ENCODE assay signal across 14 cellular contexts in the genomic region with DNA sequence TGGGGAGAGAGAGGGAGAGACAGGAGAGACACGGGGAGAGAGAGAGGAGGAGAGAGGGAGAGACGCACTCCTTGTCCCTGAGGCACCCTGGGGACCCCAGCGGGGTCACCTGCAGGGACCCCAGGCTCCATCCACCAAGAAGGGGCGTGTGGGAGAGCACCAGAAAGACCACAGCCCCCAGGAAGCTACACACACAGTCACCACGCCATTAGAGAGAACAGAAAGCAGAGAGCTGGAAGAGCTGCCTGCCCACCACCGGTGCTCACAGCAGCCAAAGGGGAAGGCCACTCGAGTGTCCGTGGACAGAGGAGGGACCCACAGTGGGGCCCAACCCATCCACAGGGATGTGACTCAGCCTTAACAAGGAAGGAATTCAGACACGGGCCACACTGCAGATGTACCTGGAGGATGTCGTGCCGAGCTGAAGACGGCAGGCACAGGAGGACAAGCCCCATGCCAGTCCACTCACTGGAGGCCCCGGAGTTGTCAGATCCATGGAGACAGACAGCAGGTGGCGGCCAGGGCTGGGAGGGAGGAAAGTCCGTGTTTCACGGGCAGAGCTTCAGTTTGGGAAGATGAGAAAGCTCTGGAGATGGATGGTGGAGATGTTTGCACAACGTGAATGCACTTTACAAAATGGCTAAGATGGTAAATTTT. TPM values are rescaled to one million over a fixed set of nuclear protein-coding genes. Genes with fewer than 3 reads are reported as not detected.
DNase-seq lines count a peak whose midpoint lies in the region; ATAC-seq and TF ChIP-seq lines count a peak whose summit lies in the region.
"Had no signal": no experiment of that assay in that cellular context is flagged by ENCODE, and none has a peak within 500 bp of the region (broad histone marks: within the 10 kb centered on the region; RNA-seq: fewer than 3 reads in every experiment).

No MANE protein-coding gene starts in this region.

- H2BK12ac ChIP-seq in H9 (ENCODE audit: insufficient read length, low read depth, low read length): no peak overlapping the region

- no peak overlapping the region for H2AK5ac ChIP-seq in H9 (ENCODE audit: insufficient read length, low read length)

- H2BK20ac ChIP-seq in H9 (ENCODE audit: low read depth, low read length, poor library complexity, severe bottlenecking): no peak overlapping the region

- H4K20me1 ChIP-seq in H9 (ENCODE audit: control insufficient read depth, insufficient read depth, insufficient read length): no peaks in the 10 kb centered on the region

- no peaks in the 10 kb centered on the region for H3K79me1 ChIP-seq in H9 (ENCODE audit: insufficient read depth, low read depth, low read length, poor library complexity, severe bottlenecking)

- CTCF ChIA-PET in RWPE1 (lab: Yijun Ruan, JAX) (interaction anchor here (0.6 to 0.7 kb wide), 2 partner anchors 65 to 260 kb away, joined by 3 to 4 read pairs; no protein-coding TSS in a partner anchor), T-cell (lab: Charles Lee) (interaction anchor here in 1 of 2 donors (1.2 kb wide), 1 partner anchor 261 kb away, joined by 3 read pairs; no protein-coding TSS in a partner anchor)

- no peak overlapping the region for H4K91ac ChIP-seq in H9 (ENCODE audit: insufficient read length, low read depth, low read length)

- peaks cover 11% of the 10 kb centered on the region for H3K27me3 Mint-ChIP-seq in activated CD4-positive, alpha-beta T cell treated with anti-CD3 and anti-CD28 coated beads, Interleukin-2, amount 10 ng/mL, durations not matched to agents 24 days and 14 days
- H3K27me3 Mint-ChIP-seq in H9 (ENCODE audit: low read depth): peaks cover 27% of the 10 kb centered on the region
- peaks cover 42% of the 10 kb centered on the region for H3K27me3 Mint-ChIP-seq in dendritic cell treated with granulocyte-macrophage colony-stimulating factor and Interleukin-4, amounts not matched to agents 40 ng/mL and 50 ng/mL, for 4 days
- peaks cover 16% of the 10 kb centered on the region for H3K27me3 Mint-ChIP-seq in osteocyte (ENCODE audit: unreplicated experiment)
- no peaks in the 10 kb centered on the region for H3K27me3 Mint-ChIP-seq in T-cell

- no peak for DNase-seq in activated CD4-positive, alpha-beta T cell treated with anti-CD3 and anti-CD28 coated beads, Interleukin-2, amount 10 ng/mL, durations not matched to agents 24 days and 14 days
- no peak for DNase-seq in activated CD4-positive, alpha-beta T cell treated with anti-CD3 and anti-CD28 coated beads, Interleukin-2, amount 50 U/mL, for 1 hour
- DNase-seq in H9 (peak; percentile 22), osteocyte (ENCODE audit: extremely low spot score, unreplicated experiment) (peak; percentile 76), RWPE1 (ENCODE audit: low spot score) (no peak), prostate gland (ENCODE audit: low spot score) (no peak), T-cell (no peak)
- DNase-seq: amniotic stem cell, cortex of kidney, NCI-H2081, nucleus accumbens had no signal

- no peak overlapping the region for H4K8ac ChIP-seq in H9 (replicated peaks; ENCODE audit: insufficient read length, low read depth, low read length)

- no peak overlapping the region for H2AFZ ChIP-seq in H9 (ENCODE audit: low read length)

- no peaks in the 10 kb centered on the region for H3K23me2 ChIP-seq in H9 (ENCODE audit: insufficient read length, low read depth, low read length, poor library complexity, severe bottlenecking)

- H3K79me2 ChIP-seq in H9 (ENCODE audit: insufficient read depth, low read length): no peaks in the 10 kb centered on the region

- intact Hi-C loops in activated CD4-positive, alpha-beta T cell treated with anti-CD3 and anti-CD28 coated beads, Interleukin-2, amount 10 ng/mL, durations not matched to agents 24 days and 14 days (cut with micrococcal nuclease): no loop called here
- intact Hi-C loops in dendritic cell treated with granulocyte-macrophage colony-stimulating factor and Interleukin-4, amounts not matched to agents 40 ng/mL and 50 ng/mL, for 4 days (cut with micrococcal nuclease): loop anchor here (10.0 kb wide), 1 partner anchor 581 kb away; the partner anchor contains the start of gene HSBP1L1
- intact Hi-C loops in prostate gland (cut with DNase I): no loop called here

- no peak overlapping the region for H2BK15ac ChIP-seq in H9 (ENCODE audit: low read depth, low read length)

- H2BK120ac ChIP-seq in H9 (ENCODE audit: low read depth, low read length, poor library complexity, severe bottlenecking): no peak overlapping the region

- no peak overlapping the region for H3K56ac ChIP-seq in H9 (ENCODE audit: insufficient read length, low read depth, low read length)

- no peaks in the 10 kb centered on the region for H3K4me1 ChIP-seq in H9 (ENCODE audit: insufficient read depth, low read length)
- H3K4me1 ChIP-seq in prostate gland (replicated peaks): no peaks in the 10 kb centered on the region
- H3K4me1 ChIP-seq: HAP-1 had no signal

- no peaks in the 10 kb centered on the region for H3K36me3 Mint-ChIP-seq in activated CD4-positive, alpha-beta T cell treated with anti-CD3 and anti-CD28 coated beads, Interleukin-2, amount 10 ng/mL, durations not matched to agents 24 days and 14 days (ENCODE audit: low read depth)
- H3K36me3 Mint-ChIP-seq in H9 (ENCODE audit: insufficient read depth in 1 of 3, low read depth in 3 of 3): no peaks in the 10 kb centered on the region
- H3K36me3 Mint-ChIP-seq in dendritic cell treated with granulocyte-macrophage colony-stimulating factor and Interleukin-4, amounts not matched to agents 40 ng/mL and 50 ng/mL, for 4 days (ENCODE audit: low read depth): peaks cover 12% of the 10 kb centered on the region
- no peaks in the 10 kb centered on the region for H3K36me3 Mint-ChIP-seq in osteocyte (ENCODE audit: unreplicated experiment)
- H3K36me3 Mint-ChIP-seq in T-cell: no peaks in the 10 kb centered on the region

- no peaks in the 10 kb centered on the region for H3K9me3 ChIP-seq in H9 (ENCODE audit: control insufficient read depth, low read depth, low read length)
- no peaks in the 10 kb centered on the region for H3K9me3 ChIP-seq in prostate gland
- H3K9me3 ChIP-seq: HAP-1 had no signal

- no peak overlapping the region for H2BK5ac ChIP-seq in H9 (ENCODE audit: insufficient read length, low read length)

- H3K27me3 ChIP-seq in H9 (ENCODE audit: insufficient read depth, low read length): no peaks in the 10 kb centered on the region; the same call in 1 of the 2 replicates
- no peaks in the 10 kb centered on the region for H3K27me3 ChIP-seq in prostate gland (replicated peaks; ENCODE audit: insufficient read depth)

- H3K18ac ChIP-seq in H9 (ENCODE audit: insufficient read length, low read depth, low read length): no peak overlapping the region

- no peak overlapping the region for H3K4me3 ChIP-seq in prostate gland
- H3K4me3 ChIP-seq: HAP-1 had no signal

- H3K14ac ChIP-seq in H9 (ENCODE audit: insufficient read depth, low read length): no peak overlapping the region

- H3K36me3 ChIP-seq in prostate gland: no peaks in the 10 kb centered on the region
- H3K36me3 ChIP-seq: HAP-1 had no signal

- H3K27ac ChIP-seq in H9 (ENCODE audit: insufficient read length, low read depth, low read length) (no peak overlapping the region), RWPE1 (no peak overlapping the region), prostate gland (no peak overlapping the region)
- H3K27ac ChIP-seq: HL-60 had no signal

- H3K27ac Mint-ChIP-seq in activated CD4-positive, alpha-beta T cell treated with anti-CD3 and anti-CD28 coated beads, Interleukin-2, amount 10 ng/mL, durations not matched to agents 24 days and 14 days: peak overlapping the region; percentile 66
- no peak overlapping the region; a peak in 1 of 7 replicates for H3K27ac Mint-ChIP-seq in H9
- H3K27ac Mint-ChIP-seq in dendritic cell treated with granulocyte-macrophage colony-stimulating factor and Interleukin-4, amounts not matched to agents 40 ng/mL and 50 ng/mL, for 4 days: peak overlapping the region; percentile 6
- H3K27ac Mint-ChIP-seq in osteocyte (ENCODE audit: unreplicated experiment): no peak overlapping the region
- no peak overlapping the region for H3K27ac Mint-ChIP-seq in T-cell

- no peak overlapping the region for H3K4me3 Mint-ChIP-seq in activated CD4-positive, alpha-beta T cell treated with anti-CD3 and anti-CD28 coated beads, Interleukin-2, amount 10 ng/mL, durations not matched to agents 24 days and 14 days
- H3K4me3 Mint-ChIP-seq in H9: no peak overlapping the region
- no peak overlapping the region for H3K4me3 Mint-ChIP-seq in dendritic cell treated with granulocyte-macrophage colony-stimulating factor and Interleukin-4, amounts not matched to agents 40 ng/mL and 50 ng/mL, for 4 days
- no peak overlapping the region for H3K4me3 Mint-ChIP-seq in osteocyte (ENCODE audit: unreplicated experiment)
- no peak overlapping the region for H3K4me3 Mint-ChIP-seq in T-cell

- no peak for ATAC-seq in T-cell (replicated peaks in 1 of 4)

- TF ChIP-seq CTCF in H9 (conservative IDR thresholded peaks at IDR 0.05) (no peak), osteocyte (IDR thresholded peaks at IDR 0.05) (no peak), RWPE1 (conservative IDR thresholded peaks at IDR 0.05; ENCODE audit: low read depth) (no peak), prostate gland (IDR thresholded peaks at IDR 0.05) (no peak)

- H3K4me2 ChIP-seq in H9 (ENCODE audit: insufficient read depth, insufficient read length, low read length): no peak overlapping the region

- H3K4me1 Mint-ChIP-seq in activated CD4-positive, alpha-beta T cell treated with anti-CD3 and anti-CD28 coated beads, Interleukin-2, amount 10 ng/mL, durations not matched to agents 24 days and 14 days: peaks cover 5% of the 10 kb centered on the region
- peaks cover 2 to 3% of the 10 kb centered on the region in 2 experiments; a peak in 2 of 4 replicates for H3K4me1 Mint-ChIP-seq in H9
- peaks cover 9% of the 10 kb centered on the region for H3K4me1 Mint-ChIP-seq in dendritic cell treated with granulocyte-macrophage colony-stimulating factor and Interleukin-4, amounts not matched to agents 40 ng/mL and 50 ng/mL, for 4 days (ENCODE audit: low read depth)
- H3K4me1 Mint-ChIP-seq in osteocyte (ENCODE audit: unreplicated experiment): peaks cover under 1% of the 10 kb centered on the region
- peaks cover 9 to 18% (median 13%) of the 10 kb centered on the region in 3 donors for H3K4me1 Mint-ChIP-seq in T-cell

- H3K4ac ChIP-seq in H9 (ENCODE audit: low read depth, low read length): no peak overlapping the region

- POLR2A ChIA-PET in RWPE1 (lab: Yijun Ruan, JAX; ENCODE audit: low non-redundant PET): no interaction called here
- POLR2A ChIA-PET in T-cell (lab: Charles Lee): no interaction called here

- no peak overlapping the region for H3K23ac ChIP-seq in H9 (ENCODE audit: insufficient read length, low read depth, low read length)

- no peak overlapping the region for H3K9ac ChIP-seq in H9 (ENCODE audit: extremely low read depth, insufficient read length, low read length)

- H4K5ac ChIP-seq in H9 (ENCODE audit: insufficient read length, low read depth, low read length): no peak overlapping the region

- no CpG with 5 or more reads among the region's 17 CpGs for WGBS in H9 (ENCODE audit: extremely low coverage, insufficient read length, low lambda C conversion rate)
- 32% methylated on average over 17 of the region's 17 CpGs for WGBS in prostate gland

- TF ChIP-seq POLR2A in prostate gland (IDR thresholded peaks at IDR 0.05): no peak

- no peaks in the 10 kb centered on the region for H3K9me3 Mint-ChIP-seq in activated CD4-positive, alpha-beta T cell treated with anti-CD3 and anti-CD28 coated beads, Interleukin-2, amount 10 ng/mL, durations not matched to agents 24 days and 14 days
- H3K9me3 Mint-ChIP-seq in H9 (no peaks in the 10 kb centered on the region; a peak in 1 of 5 replicates), osteocyte (ENCODE audit: unreplicated experiment) (no peaks in the 10 kb centered on the region), T-cell (no peaks in the 10 kb centered on the region)
- H3K9me3 Mint-ChIP-seq in dendritic cell treated with granulocyte-macrophage colony-stimulating factor and Interleukin-4, amounts not matched to agents 40 ng/mL and 50 ng/mL, for 4 days: no peaks in the 10 kb centered on the region

- H3T11ph ChIP-seq in H9 (ENCODE audit: low read length): no peak overlapping the region

RNA-seq across cellular contexts. Expression of gene NFATC1, which starts 11.5 kb away (rescaled TPM):
- total RNA-seq in activated CD4-positive, alpha-beta T cell treated with anti-CD3 and anti-CD28 coated beads, Interleukin-2, amount 10 ng/mL, durations not matched to agents 24 days and 14 days: 105 and 107 TPM in 2 replicates
- total RNA-seq in H9 (2021) (5.3 and 5.5 TPM in 2 replicates), osteocyte (5.9 and 8.1 TPM in 2 replicates), prostate gland (10 to 100 TPM; 16.8 to 24.6 TPM), T-cell (100 to 1,000 TPM in 1 of 5 donors, 10 to 100 TPM in 4; 58.1 to 108 (median 66.0) TPM)

Comparison
In these comparisons a context has a peak if more than half of its experiments do, and no peak if none do; other contexts are left out.
1. DNase-seq: peak in H9 (single experiment) and osteocyte (single experiment); none in activated CD4-positive, alpha-beta T cell treated with anti-CD3 and anti-CD28 coated beads, Interleukin-2, amount 10 ng/mL, durations not matched to agents 24 days and 14 days (single experiment), activated CD4-positive, alpha-beta T cell treated with anti-CD3 and anti-CD28 coated beads, Interleukin-2, amount 50 U/mL, for 1 hour (single experiment), RWPE1 (single experiment), prostate gland (single experiment) and T-cell (0 of 34).
2. H3K27ac Mint-ChIP-seq: peak in activated CD4-positive, alpha-beta T cell treated with anti-CD3 and anti-CD28 coated beads, Interleukin-2, amount 10 ng/mL, durations not matched to agents 24 days and 14 days (single experiment) and dendritic cell treated with granulocyte-macrophage colony-stimulating factor and Interleukin-4, amounts not matched to agents 40 ng/mL and 50 ng/mL, for 4 days (single experiment); none in H9 (0 of 3), osteocyte (single experiment) and T-cell (0 of 2).